ENCODE assay signal across 22 cellular contexts in genomic region chr1:170592591-170593111, GRCh38.
DNase-seq lines count a peak whose midpoint lies in the region; ATAC-seq lines count a peak whose summit lies in the region.
"Had no signal": no experiment of that assay in that cellular context is flagged by ENCODE, and none has a peak within 500 bp of the region (broad histone marks: within the 10 kb centered on the region; RNA-seq: fewer than 3 reads in every experiment).

No MANE protein-coding gene starts in this region.

- H3K4me1 ChIP-seq in CD8-positive, alpha-beta memory T cell (ENCODE audit: insufficient read depth, low read length): no peaks in the 10 kb centered on the region
- H3K4me1 ChIP-seq: pancreas had no signal

- no peak overlapping the region for H3K27ac Mint-ChIP-seq in CD8-positive, alpha-beta memory T cell
- H3K27ac Mint-ChIP-seq: activated naive CD8-positive, alpha-beta T cell treated with anti-CD3 and anti-CD28 coated beads, Interleukin-2, amount 50 U/mL, for 24 hours; activated T-helper 2 cell treated with anti-CD3 and anti-CD28 coated beads, Interferon-gamma antibody, Interleukin-2, Interleukin-4, amounts not matched to agents 10 μg/mL and 5 μg/mL and 100 μg/mL, durations not matched to agents 14 hours and 24 hours and 36 hours; naive B cell had no signal

- H3K4me3 Mint-ChIP-seq in CD8-positive, alpha-beta memory T cell: no peak overlapping the region
- H3K4me3 Mint-ChIP-seq: activated naive CD8-positive, alpha-beta T cell treated with anti-CD3 and anti-CD28 coated beads, Interleukin-2, amount 50 U/mL, for 24 hours had no signal

- ATAC-seq in HG02885 (IDR thresholded peaks at IDR 0.05; ENCODE audit: poor library complexity, unreplicated experiment): no peak
- no peak for ATAC-seq in HG03432 (IDR thresholded peaks at IDR 0.05; ENCODE audit: unreplicated experiment)
- ATAC-seq: activated naive CD8-positive, alpha-beta T cell treated with anti-CD3 and anti-CD28 coated beads, Interleukin-2, amount 50 U/mL, for 24 hours; heart right ventricle; lower lobe of right lung; pancreas; PC-3 had no signal

- H3K36me3 Mint-ChIP-seq in CD8-positive, alpha-beta memory T cell: no peaks in the 10 kb centered on the region
- H3K36me3 Mint-ChIP-seq: naive B cell had no signal

- no peaks in the 10 kb centered on the region for H3K36me3 ChIP-seq in CD8-positive, alpha-beta memory T cell (ENCODE audit: insufficient read depth, low read length)
- H3K36me3 ChIP-seq: BE2C, cardiac muscle cell, heart right ventricle, lower lobe of right lung, MG63, pancreas had no signal

- DNase-seq in EL (peak; percentile 30), NCI-H1105 treated with DMSO at 0.1 percent for 48 hours (lab: John Stamatoyannopoulos, UW) (peak; percentile 61), epidermal melanocyte (ENCODE audit: insufficient read length, low spot score) (peak; percentile 27), NCI-H2196 (lab: John Stamatoyannopoulos, UW; ENCODE audit: unreplicated experiment) (no peak)
- DNase-seq in CD8-positive, alpha-beta memory T cell: no peak
- DNase-seq: activated CD4-positive, alpha-beta T cell treated with anti-CD3 and anti-CD28 coated beads for 1 hour; activated naive CD8-positive, alpha-beta T cell treated with anti-CD3 and anti-CD28 coated beads, Interleukin-2, amount 50 U/mL, for 24 hours; BE2C; heart right ventricle; lower lobe of right lung; MG63; naive B cell; NCI-H187 treated with DMSO at 0.1 percent for 48 hours; pancreas; PC-3; stimulated activated CD4-positive, alpha-beta T cell treated with anti-CD3 and anti-CD28 coated beads, Interleukin-2, amount 100 ng/mL, for 48 hours; T-helper 9 cell had no signal

- peaks cover 0 to 4% (median 3%) of the 10 kb centered on the region in 3 donors for H3K4me1 Mint-ChIP-seq in CD8-positive, alpha-beta memory T cell
- H3K4me1 Mint-ChIP-seq: activated naive CD8-positive, alpha-beta T cell treated with anti-CD3 and anti-CD28 coated beads, Interleukin-2, amount 50 U/mL, for 24 hours; naive B cell had no signal

- CTCF ChIA-PET in CD8-positive, alpha-beta memory T cell (lab: Charles Lee): no interaction called here

- H3K27me3 ChIP-seq in CD8-positive, alpha-beta memory T cell (ENCODE audit: insufficient read depth, low read length, poor library complexity, severe bottlenecking): peaks cover 3% of the 10 kb centered on the region
- H3K27me3 ChIP-seq: heart right ventricle, MG63 had no signal

- peaks cover 13 to 19% (median 15%) of the 10 kb centered on the region in 5 donors for H3K9me3 Mint-ChIP-seq in CD8-positive, alpha-beta memory T cell
- H3K9me3 Mint-ChIP-seq: activated T-helper 2 cell treated with anti-CD3 and anti-CD28 coated beads, Interferon-gamma antibody, Interleukin-2, Interleukin-4, amounts not matched to agents 10 μg/mL and 5 μg/mL and 100 μg/mL, durations not matched to agents 14 hours and 24 hours and 36 hours had no signal

- peak overlapping the region in 14 of 21 experiments; percentile 40 to 90 (median 74) for H3K27ac ChIP-seq in skin epidermis
- H3K27ac ChIP-seq in CD8-positive, alpha-beta memory T cell (ENCODE audit: low read depth, low read length): no peak overlapping the region
- H3K27ac ChIP-seq: cardiac muscle cell, heart right ventricle, lower lobe of right lung, pancreas had no signal

- no peak overlapping the region for H3K4me3 ChIP-seq in skin epidermis
- no peak overlapping the region for H3K4me3 ChIP-seq in CD8-positive, alpha-beta memory T cell (ENCODE audit: low read length)
- H3K4me3 ChIP-seq: cardiac muscle cell, heart right ventricle, lower lobe of right lung, pancreas had no signal

- no peaks in the 10 kb centered on the region for H3K9me3 ChIP-seq in CD8-positive, alpha-beta memory T cell (ENCODE audit: low read length)
- H3K9me3 ChIP-seq: BE2C, pancreas had no signal

- POLR2A ChIA-PET in CD8-positive, alpha-beta memory T cell (lab: Charles Lee): no interaction called here

- H3K27me3 Mint-ChIP-seq in CD8-positive, alpha-beta memory T cell: peaks cover 21 to 49% of the 10 kb centered on the region in 2 donors

Comparison
In these comparisons a context has a peak if more than half of its experiments do, and no peak if none do; other contexts are left out.
1. DNase-seq: peak in EL (single experiment), NCI-H1105 treated with DMSO at 0.1 percent for 48 hours (single experiment) and epidermal melanocyte (single experiment); none in NCI-H2196 (single experiment) and CD8-positive, alpha-beta memory T cell (0 of 5).